Comparison of ENCODE assay signal across 1 cellular context in genomic region chr2:152189622-152190495, GRCh38.
TF ChIP-seq lines count a peak whose summit lies in the region.

No MANE protein-coding gene starts in this region.

TF ChIP-seq in K562, 482 proteins besides CTCF, POLR2A, EP300 and RAD21 (continued from another document and continues in another):
- TF ChIP-seq GTF3C2 (IDR thresholded peaks at IDR 0.05; ENCODE audit: borderline replicate concordance, extremely low read depth, insufficient read length) = no peak
- TF ChIP-seq RHOXF2B (CRISPR knock-in tag; conservative IDR thresholded peaks at IDR 0.05) = no peak
- TF ChIP-seq ZNF57 (CRISPR knock-in tag; IDR thresholded peaks at IDR 0.05) = no peak
- TF ChIP-seq DEAF1 (CRISPR knock-in tag; IDR thresholded peaks at IDR 0.05) = peak; percentile 92
- no peak for TF ChIP-seq SREBF2 (CRISPR knock-in tag; IDR thresholded peaks at IDR 0.05)
- TF ChIP-seq SMAD1 (IDR thresholded peaks at IDR 0.05; ENCODE audit: low read depth, low read length, partially characterized antibody) = no peak
- TF ChIP-seq NFE2 (IDR thresholded peaks at IDR 0.05; ENCODE audit: low read depth) = peak; percentile 69
- no peak for TF ChIP-seq MAX (CRISPR knock-in tag; IDR thresholded peaks at IDR 0.05)
- no peak for TF ChIP-seq CBX8 (IDR thresholded peaks at IDR 0.05; ENCODE audit: borderline replicate concordance, extremely low read depth, low read depth, low read length, poor library complexity, severe bottlenecking)
- no peak for TF ChIP-seq SPI1 (IDR thresholded peaks at IDR 0.05; ENCODE audit: borderline replicate concordance, low read depth, low read length)
- TF ChIP-seq JUND (IDR thresholded peaks at IDR 0.05; ENCODE audit: borderline replicate concordance, low read depth, low read length) = peak; percentile 10; the same call in 1 of the 2 replicates
- no peak for TF ChIP-seq JUND (tag; IDR thresholded peaks at IDR 0.05; ENCODE audit: borderline replicate concordance, low read depth, low read length)
- TF ChIP-seq ZSCAN32 (CRISPR knock-in tag; IDR thresholded peaks at IDR 0.05) = no peak
- no peak for TF ChIP-seq ILF3 (IDR thresholded peaks at IDR 0.05; ENCODE audit: borderline replicate concordance)
- TF ChIP-seq ZEB2 (IDR thresholded peaks at IDR 0.05) = no peak
- TF ChIP-seq ETV6 (IDR thresholded peaks at IDR 0.05; ENCODE audit: borderline replicate concordance in 1 of 2, low read depth in 2 of 2, low read length in 1 of 2) = no peak
- no peak for TF ChIP-seq ETV6 (CRISPR knock-in tag; IDR thresholded peaks at IDR 0.05; ENCODE audit: borderline replicate concordance)
- TF ChIP-seq TAF15 (IDR thresholded peaks at IDR 0.05; ENCODE audit: low read depth, low read length) = no peak
- TF ChIP-seq HDAC1 (IDR thresholded peaks at IDR 0.05) = no peak
- no peak for TF ChIP-seq SRSF3 (IDR thresholded peaks at IDR 0.05; ENCODE audit: insufficient read depth, low read length)
- no peak for TF ChIP-seq ZBTB9 (CRISPR knock-in tag; IDR thresholded peaks at IDR 0.05)
- TF ChIP-seq NFATC3 (IDR thresholded peaks at IDR 0.05) = no peak
- TF ChIP-seq ARID2 (IDR thresholded peaks at IDR 0.05) = peak; percentile 62; the same call in 1 of the 2 replicates
- TF ChIP-seq ATF2 (CRISPR knock-in tag; IDR thresholded peaks at IDR 0.05) = no peak
- no peak for TF ChIP-seq KDM5B (IDR thresholded peaks at IDR 0.05; ENCODE audit: insufficient replicate concordance, low read depth, low read length)
- TF ChIP-seq GTF2B (IDR thresholded peaks at IDR 0.05; ENCODE audit: extremely low read depth, insufficient read length) = no peak
- TF ChIP-seq VEZF1 (CRISPR knock-in tag; IDR thresholded peaks at IDR 0.05) = no peak
- no peak for TF ChIP-seq ATF1 (CRISPR knock-in tag; IDR thresholded peaks at IDR 0.05)
- TF ChIP-seq ATF1 (tag; IDR thresholded peaks at IDR 0.05) = no peak
- no peak for TF ChIP-seq ZNF408 (CRISPR knock-in tag; IDR thresholded peaks at IDR 0.05; ENCODE audit: low read depth)
- TF ChIP-seq TRIM28 (IDR thresholded peaks at IDR 0.05) = no peak
- peak; percentile 27 for TF ChIP-seq ZNF121 (CRISPR knock-in tag; conservative IDR thresholded peaks at IDR 0.05)
- TF ChIP-seq ZNF696 (CRISPR knock-in tag; conservative IDR thresholded peaks at IDR 0.05) = no peak
- no peak for TF ChIP-seq SFPQ (IDR thresholded peaks at IDR 0.05; ENCODE audit: low read depth, low read length)
- TF ChIP-seq HMGN3 (IDR thresholded peaks at IDR 0.05; ENCODE audit: borderline replicate concordance, extremely low read depth, insufficient read length, low read depth, low read length) = no peak
- TF ChIP-seq YBX1 (IDR thresholded peaks at IDR 0.05) = no peak
- TF ChIP-seq CREM (IDR thresholded peaks at IDR 0.05; ENCODE audit: low read depth) = 0 out of 2 replicates have a peak, but pooled peaks have one; percentile 40
- peak; percentile 57 for TF ChIP-seq SMC3 (conservative IDR thresholded peaks at IDR 0.05; ENCODE audit: insufficient read depth, low read depth, low read length)
- TF ChIP-seq MAFG (tag; conservative IDR thresholded peaks at IDR 0.05) = peak; percentile 44; the same call in 1 of the 2 replicates
- TF ChIP-seq L3MBTL2 (IDR thresholded peaks at IDR 0.05) = no peak
- TF ChIP-seq POLR2AphosphoS2 (IDR thresholded peaks at IDR 0.05; ENCODE audit: low read length) = no peak
- 0 out of 2 replicates have a peak, but pooled peaks have one; percentile 27 for TF ChIP-seq C11orf30 (IDR thresholded peaks at IDR 0.05; ENCODE audit: low read depth)
- TF ChIP-seq NCOA2 (IDR thresholded peaks at IDR 0.05; ENCODE audit: partially characterized antibody in 2 of 2) = no peak
- peak in 1 of 2 experiments; percentile 96; a peak in 2 of 4 replicates for TF ChIP-seq SRF (CRISPR knock-in tag; IDR thresholded peaks at IDR 0.05)
- TF ChIP-seq ZNF280A (IDR thresholded peaks at IDR 0.05; ENCODE audit: low read depth, partially characterized antibody) = no peak
- no peak for TF ChIP-seq PCBP1 (IDR thresholded peaks at IDR 0.05; ENCODE audit: low read depth, low read length, poor library complexity, severe bottlenecking)
- no peak for TF ChIP-seq ZNF23 (CRISPR knock-in tag; IDR thresholded peaks at IDR 0.05)
- no peak for TF ChIP-seq ZNF609 (CRISPR knock-in tag; IDR thresholded peaks at IDR 0.05; ENCODE audit: borderline replicate concordance)
- no peak for TF ChIP-seq NR2C2 (CRISPR knock-in tag; IDR thresholded peaks at IDR 0.05)
- TF ChIP-seq NR2C2 (tag; IDR thresholded peaks at IDR 0.05) = no peak
- TF ChIP-seq POLR2B (IDR thresholded peaks at IDR 0.05; ENCODE audit: low read depth, partially characterized antibody) = no peak
